1 cellular context compared by ENCODE assay signal in genomic region chr6:90238663-90239542, GRCh38.
A peak's percentile ranks its signal among the peaks of the same experiment; 100 is the strongest.
TF ChIP-seq lines count a peak whose summit lies in the region.

No MANE protein-coding gene starts in this region.

TF ChIP-seq in HepG2, 621 proteins besides CTCF, POLR2A, EP300 and RAD21:
- TF ChIP-seq ARID5B (CRISPR knock-in tag; IDR thresholded peaks at IDR 0.05) (0 out of 2 replicates have a peak, but pooled peaks have one; percentile 15), HMG20A (CRISPR knock-in tag; IDR thresholded peaks at IDR 0.05; ENCODE audit: borderline replicate concordance) (peak; percentile 16; the same call in 1 of the 2 replicates), TFAP4 (IDR thresholded peaks at IDR 0.05; ENCODE audit: borderline replicate concordance, low read depth) (peak; percentile 62), ZNF709 (CRISPR knock-in tag; IDR thresholded peaks at IDR 0.05) (no peak), ZBTB42 (CRISPR knock-in tag; IDR thresholded peaks at IDR 0.05) (no peak), FOSL2 (CRISPR knock-in tag; IDR thresholded peaks at IDR 0.05) (peak; percentile 27; the same call in 1 of the 2 replicates), ZNF740 (CRISPR knock-in tag; IDR thresholded peaks at IDR 0.05) (no peak)
